ENCODE assay signal across 10 cellular contexts in the genomic region with DNA sequence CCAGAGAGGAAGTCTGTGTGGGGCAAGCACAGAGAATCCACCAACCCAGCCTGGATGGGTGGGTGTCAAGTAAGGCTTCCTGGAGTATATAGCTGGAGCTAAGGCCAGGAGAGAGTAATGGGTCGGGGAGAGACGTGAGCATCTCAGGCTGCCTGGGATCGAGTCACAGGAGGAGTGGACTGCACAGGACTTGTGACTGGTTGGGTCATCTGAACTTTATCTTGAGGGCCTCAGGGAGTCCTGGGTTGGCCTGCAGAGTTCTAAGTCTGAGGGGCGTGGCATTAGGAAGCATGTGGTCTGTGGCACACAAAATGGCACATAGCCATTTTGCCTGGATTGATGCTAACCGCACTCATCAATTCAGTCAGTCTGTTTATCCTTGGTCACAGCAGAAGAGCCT. TPM values are rescaled to one million over a fixed set of nuclear protein-coding genes. Genes with fewer than 3 reads are reported as not detected.
A peak's percentile ranks its signal among the peaks of the same experiment; 100 is the strongest.
DNase-seq lines count a peak whose midpoint lies in the region; ATAC-seq, FAIRE-seq and TF ChIP-seq lines count a peak whose summit lies in the region.
"Had no signal": no experiment of that assay in that cellular context is flagged by ENCODE, and none has a peak within 500 bp of the region (broad histone marks: within the 10 kb centered on the region; RNA-seq: fewer than 3 reads in every experiment).

No MANE protein-coding gene starts in this region.

- no peaks in the 10 kb centered on the region for H3K9me3 Mint-ChIP-seq in activated CD4-positive, alpha-beta T cell treated with anti-CD3 and anti-CD28 coated beads, Interleukin-2, amount 10 ng/mL, durations not matched to agents 7 days and 5 days

- H3K27me3 ChIP-seq in small intestine (ENCODE audit: control insufficient read depth in 2 of 2, insufficient read depth in 2 of 2, low read length in 2 of 2) (no peaks in the 10 kb centered on the region), testis (no peaks in the 10 kb centered on the region)

- peaks cover 19% of the 10 kb centered on the region for H3K4me1 Mint-ChIP-seq in activated CD4-positive, alpha-beta T cell treated with anti-CD3 and anti-CD28 coated beads, Interleukin-2, amount 10 ng/mL, durations not matched to agents 7 days and 5 days

- H3K4me1 ChIP-seq in small intestine (ENCODE audit: control insufficient read depth in 2 of 2, insufficient read depth in 1 of 2, low read depth in 1 of 2, low read length in 1 of 2) (peaks cover 2 to 9% of the 10 kb centered on the region in 2 donors), testis (peaks cover 15% of the 10 kb centered on the region)

- no peak for TF ChIP-seq CTCF in testis (IDR thresholded peaks at IDR 0.05)

- no peak overlapping the region for H3K4me3 ChIP-seq in small intestine (ENCODE audit: low read depth in 1 of 2, low read length in 2 of 2)
- no peak overlapping the region for H3K4me3 ChIP-seq in testis

- H3K36me3 Mint-ChIP-seq in activated CD4-positive, alpha-beta T cell treated with anti-CD3 and anti-CD28 coated beads, Interleukin-2, amount 10 ng/mL, durations not matched to agents 7 days and 5 days (ENCODE audit: low read depth) = peaks cover 6% of the 10 kb centered on the region

- H3K27ac Mint-ChIP-seq in activated CD4-positive, alpha-beta T cell treated with anti-CD3 and anti-CD28 coated beads, Interleukin-2, amount 10 ng/mL, durations not matched to agents 7 days and 5 days = no peak overlapping the region

- no peaks in the 10 kb centered on the region for H3K27me3 Mint-ChIP-seq in activated CD4-positive, alpha-beta T cell treated with anti-CD3 and anti-CD28 coated beads, Interleukin-2, amount 10 ng/mL, durations not matched to agents 7 days and 5 days

- no peak for TF ChIP-seq POLR2A in testis (IDR thresholded peaks at IDR 0.05)

- intact Hi-C loops in testis (cut with DNase I; ENCODE audit: low total_unique reads) = no loop called here

- no peaks in the 10 kb centered on the region for H3K9me3 ChIP-seq in small intestine (ENCODE audit: control insufficient read depth, low read depth)
- no peaks in the 10 kb centered on the region for H3K9me3 ChIP-seq in testis
- H3K9me3 ChIP-seq: prostate gland had no signal

- H3K36me3 ChIP-seq in small intestine (ENCODE audit: control insufficient read depth in 2 of 2, insufficient read depth in 2 of 2, low read length in 2 of 2) = no peaks in the 10 kb centered on the region
- H3K36me3 ChIP-seq in testis (ENCODE audit: low read depth, missing control alignments) = no peaks in the 10 kb centered on the region
- H3K36me3 ChIP-seq: prostate gland had no signal

- no peak for DNase-seq in activated CD4-positive, alpha-beta T cell treated with anti-CD3 and anti-CD28 coated beads, Interleukin-2, amount 10 ng/mL, durations not matched to agents 7 days and 5 days
- DNase-seq in activated CD4-positive, alpha-beta T cell treated with anti-CD3 and anti-CD28 coated beads, Interleukin-2, amount 50 U/mL, for 1 hour = no peak
- DNase-seq in RPMI8226 = peak; percentile 80
- peak; percentile 49 for DNase-seq in fibroblast of gingiva (ENCODE audit: low read depth)
- DNase-seq in small intestine = peak; percentile 59
- no peak for DNase-seq in NCI-H510A treated with DMSO at 0.1 percent for 48 hours (lab: John Stamatoyannopoulos, UW)
- DNase-seq in testis = no peak
- DNase-seq: cortex of kidney had no signal

- POLR2A ChIA-PET in activated CD4-positive, alpha-beta T cell treated with anti-CD3 and anti-CD28 coated beads, Interleukin-2, amount 10 ng/mL, durations not matched to agents 7 days and 5 days (lab: Charles Lee) = no interaction called here

- no peak overlapping the region for H3K27ac ChIP-seq in small intestine (ENCODE audit: low read depth in 1 of 2, low read length in 1 of 2)
- H3K27ac ChIP-seq in testis = no peak overlapping the region
- H3K27ac ChIP-seq: prostate gland had no signal

- H3K4me3 Mint-ChIP-seq in activated CD4-positive, alpha-beta T cell treated with anti-CD3 and anti-CD28 coated beads, Interleukin-2, amount 10 ng/mL, durations not matched to agents 7 days and 5 days = peak overlapping the region; percentile 92

- FAIRE-seq in small intestine (lab: Jason Lieb, UNC) = no peak

- 77 to 84% (median 78%) methylated on average over 5 of the region's 5 CpGs for WGBS in small intestine, 3 donors
- WGBS in testis, 2 donors = 85 to 89% methylated on average over 5 of the region's 5 CpGs

- ATAC-seq in GM19397 (IDR thresholded peaks at IDR 0.05; ENCODE audit: unreplicated experiment) = no peak

- CTCF ChIA-PET in activated CD4-positive, alpha-beta T cell treated with anti-CD3 and anti-CD28 coated beads, Interleukin-2, amount 10 ng/mL, durations not matched to agents 7 days and 5 days (lab: Charles Lee) = interaction anchor here (1.2 kb wide), 1 partner anchor 82 kb away, joined by 3 read pairs; no protein-coding TSS in a partner anchor

RNA-seq across cellular contexts. Expression of a gene that starts 1.5 kb away (rescaled TPM):
- 10 to 100 TPM in 1 of 2 experiments, 1 to 10 TPM in 1; 8.4 to 10.1 TPM for total RNA-seq in activated CD4-positive, alpha-beta T cell treated with anti-CD3 and anti-CD28 coated beads, Interleukin-2, amount 10 ng/mL, durations not matched to agents 7 days and 5 days
- 1 to 10 TPM; 5.4 to 7.4 (median 5.7) TPM for polyA plus RNA-seq in small intestine
- 10 to 100 TPM; 37.2 to 44.7 TPM for total RNA-seq in testis
- 27.3 TPM for polyA plus RNA-seq in testis (ENCODE audit: insufficient read depth, low read depth, low replicate concordance)

RNA-seq across cellular contexts. Expression of a gene that starts 10.7 kb away (rescaled TPM):
- under 1 TPM in 1 of 2 experiments, not detected in 1; 0.08 TPM for total RNA-seq in activated CD4-positive, alpha-beta T cell treated with anti-CD3 and anti-CD28 coated beads, Interleukin-2, amount 10 ng/mL, durations not matched to agents 7 days and 5 days
- 10 to 100 TPM; 14.3 to 21.5 (median 15.9) TPM for polyA plus RNA-seq in small intestine
- total RNA-seq in testis = 10 to 100 TPM; 12.8 to 14.6 TPM
- polyA plus RNA-seq in testis (ENCODE audit: insufficient read depth, low read depth, low replicate concordance) = 30.6 TPM

RNA-seq across cellular contexts. Expression of a gene that starts 17.7 kb away (rescaled TPM):
- 100 to 1,000 TPM; 116 to 130 TPM for total RNA-seq in activated CD4-positive, alpha-beta T cell treated with anti-CD3 and anti-CD28 coated beads, Interleukin-2, amount 10 ng/mL, durations not matched to agents 7 days and 5 days
- polyA plus RNA-seq in small intestine = 1 to 10 TPM; 2.0 to 8.5 (median 4.9) TPM
- 10 to 100 TPM; 42.2 to 48.6 TPM for total RNA-seq in testis
- 28.6 TPM for polyA plus RNA-seq in testis (ENCODE audit: insufficient read depth, low read depth, low replicate concordance)

Comparison
In these comparisons a context has a peak if more than half of its experiments do, and no peak if none do; other contexts are left out.
1. DNase-seq: peak in RPMI8226 (single experiment), fibroblast of gingiva (single experiment) and small intestine (single experiment); none in activated CD4-positive, alpha-beta T cell treated with anti-CD3 and anti-CD28 coated beads, Interleukin-2, amount 10 ng/mL, durations not matched to agents 7 days and 5 days (single experiment), activated CD4-positive, alpha-beta T cell treated with anti-CD3 and anti-CD28 coated beads, Interleukin-2, amount 50 U/mL, for 1 hour (single experiment), NCI-H510A treated with DMSO at 0.1 percent for 48 hours (single experiment) and testis (single experiment).
2. RNA of a gene that starts 10.7 kb away (total RNA-seq): 12.8 to 14.6 TPM in testis; 0.08 TPM in activated CD4-positive, alpha-beta T cell treated with anti-CD3 and anti-CD28 coated beads, Interleukin-2, amount 10 ng/mL, durations not matched to agents 7 days and 5 days; every median in the first group is over 10 times any median in the second.